Comparison of ENCODE assay signal across 19 cellular contexts in the genomic region with DNA sequence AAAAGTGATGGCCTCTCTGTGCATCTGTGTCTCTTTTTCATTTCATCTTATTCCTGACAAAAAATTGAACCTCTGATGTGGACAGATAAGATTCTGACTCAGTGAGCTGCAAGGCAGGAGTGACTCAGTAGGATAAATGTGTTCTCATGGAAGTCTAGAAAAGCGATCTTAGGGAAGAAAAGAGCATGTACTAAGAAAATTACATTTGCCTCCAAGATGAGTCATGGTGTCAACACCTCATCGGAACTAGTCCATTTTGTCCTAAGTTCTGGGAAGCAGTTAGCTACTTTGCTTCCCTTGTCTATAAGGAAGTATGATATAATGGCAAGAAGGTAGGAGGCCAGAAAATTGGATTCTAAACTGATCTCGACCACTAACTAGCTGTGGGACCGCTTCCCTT.
DNase-seq lines count a peak whose midpoint lies in the region; TF ChIP-seq lines count a peak whose summit lies in the region.
"Had no signal": no experiment of that assay in that cellular context is flagged by ENCODE, and none has a peak within 500 bp of the region (broad histone marks: within the 10 kb centered on the region; RNA-seq: fewer than 3 reads in every experiment).

No MANE protein-coding gene starts in this region.

- H3K27me3 ChIP-seq in Karpas-422 (ENCODE audit: low read length) = no peaks in the 10 kb centered on the region

- DNase-seq in GM04503 (ENCODE audit: low read depth) = peak; percentile 6
- peak; percentile 82 for DNase-seq in RPMI7951 (ENCODE audit: low read depth)
- peak; percentile 16 for DNase-seq in epithelial cell of proximal tubule (ENCODE audit: low read depth)
- DNase-seq in skeletal muscle cell (ENCODE audit: low read depth) = peak; percentile 65
- DNase-seq in activated CD4-positive, alpha-beta T cell treated with anti-CD3 and anti-CD28 coated beads for 48 hours = no peak
- DNase-seq in NCI-H187 treated with DMSO at 0.1 percent for 48 hours (lab: John Stamatoyannopoulos, UW) = no peak
- no peak for DNase-seq in Karpas-422
- no peak for DNase-seq in stimulated activated CD4-positive, alpha-beta T cell treated with anti-CD3 and anti-CD28 coated beads, Interleukin-4, amount 100 ng/mL, for 4 hours
- DNase-seq: C1 segment of cervical spinal cord, Caco-2, DMS53, IMR-90, NCI-H1436 treated with DMSO at 0.1 percent for 48 hours, NCI-H2081 treated with DMSO at 0.1 percent for 48 hours, NCI-H2227 treated with DMSO at 0.1 percent for 48 hours, NCI-H524 treated with DMSO at 0.1 percent for 48 hours, PC-3, SK-N-SH had no signal

- no peaks in the 10 kb centered on the region for H3K79me2 ChIP-seq in Karpas-422 (ENCODE audit: low read length)

- peaks cover 16% of the 10 kb centered on the region for H3K4me1 ChIP-seq in Karpas-422 (ENCODE audit: low read length)
- H3K4me1 ChIP-seq: Caco-2 had no signal

- no peak overlapping the region for H3K4me2 ChIP-seq in Karpas-422 (ENCODE audit: low read depth, low read length, poor library complexity, severe bottlenecking)
- H3K4me2 ChIP-seq: SK-N-SH had no signal

- no peak overlapping the region for H3K4me3 ChIP-seq in epithelial cell of proximal tubule (ENCODE audit: low read depth, low read length)
- H3K4me3 ChIP-seq in skeletal muscle cell (ENCODE audit: low read depth, low read length) = no peak overlapping the region
- no peak overlapping the region for H3K4me3 ChIP-seq in Karpas-422 (ENCODE audit: low read length)
- H3K4me3 ChIP-seq: GM12878 had no signal

- no peaks in the 10 kb centered on the region for H3K9me3 ChIP-seq in Karpas-422 (ENCODE audit: low read length)
- H3K9me3 ChIP-seq: Caco-2, SK-N-SH had no signal

- no peak overlapping the region for H3K9ac ChIP-seq in Karpas-422 (ENCODE audit: low read length)
- H3K9ac ChIP-seq: SK-N-SH had no signal

- H4K20me1 ChIP-seq in Karpas-422 (ENCODE audit: insufficient read depth, low read depth, low read length) = no peaks in the 10 kb centered on the region

- H3K36me3 ChIP-seq in Karpas-422 (ENCODE audit: insufficient read depth, low read length) = no peaks in the 10 kb centered on the region

- H2AFZ ChIP-seq in Karpas-422 (ENCODE audit: low read length) = no peak overlapping the region

- no peaks in the 10 kb centered on the region for H3K9me2 ChIP-seq in Karpas-422 (replicated peaks; ENCODE audit: insufficient read depth, low read length)
- H3K9me2 ChIP-seq: SK-N-SH had no signal

- no peak for TF ChIP-seq CTCF in epithelial cell of proximal tubule (conservative IDR thresholded peaks at IDR 0.05; ENCODE audit: low read depth, low read length)

- H3K27ac ChIP-seq in Karpas-422 (ENCODE audit: low read length) = no peak overlapping the region

Comparison
In these comparisons a context has a peak if more than half of its experiments do, and no peak if none do; other contexts are left out.
1. DNase-seq: peak in GM04503 (single experiment), RPMI7951 (single experiment), epithelial cell of proximal tubule (single experiment) and skeletal muscle cell (single experiment); none in activated CD4-positive, alpha-beta T cell treated with anti-CD3 and anti-CD28 coated beads for 48 hours (single experiment), NCI-H187 treated with DMSO at 0.1 percent for 48 hours (single experiment), Karpas-422 (single experiment) and stimulated activated CD4-positive, alpha-beta T cell treated with anti-CD3 and anti-CD28 coated beads, Interleukin-4, amount 100 ng/mL, for 4 hours (0 of 2).